Comparison of ENCODE assay signal across 15 cellular contexts in genomic region chr20:63074631-63075030, GRCh38.
DNase-seq lines count a peak whose midpoint lies in the region; ATAC-seq, FAIRE-seq and TF ChIP-seq lines count a peak whose summit lies in the region.
"Had no signal": no experiment of that assay in that cellular context is flagged by ENCODE, and none has a peak within 500 bp of the region (broad histone marks: within the 10 kb centered on the region; RNA-seq: fewer than 3 reads in every experiment).

No MANE protein-coding gene starts in this region.

- TF ChIP-seq POLR2A in spleen (IDR thresholded peaks at IDR 0.05) = no peak

- H3K9me3 ChIP-seq in heart right ventricle (peaks cover 0 to 48% (median 23%) of the 10 kb centered on the region in 11 donors), RWPE2 (ENCODE audit: severe bottlenecking) (peaks cover 20% of the 10 kb centered on the region), kidney (ENCODE audit: control insufficient read depth in 1 of 2, low read length in 2 of 2) (peaks cover 9 to 22% of the 10 kb centered on the region in 2 donors), spleen (peaks cover 2 to 48% (median 40%) of the 10 kb centered on the region in 8 donors)

- DNase-seq in left cardiac atrium (peak; percentile 6), heart right ventricle (no peak), RWPE2 (ENCODE audit: low spot score) (peak; percentile 65), kidney (peak; percentile 16), spleen (peak; percentile 23)
- DNase-seq: C1 segment of cervical spinal cord; CD4-positive, alpha-beta memory T cell; DMS79; GOT3; H9 had no signal

- H3K9ac ChIP-seq in kidney (ENCODE audit: low read length in 2 of 2) = no peak overlapping the region

- TF ChIP-seq CTCF in heart right ventricle (IDR thresholded peaks at IDR 0.05) (no peak), RWPE2 (IDR thresholded peaks at IDR 0.05; ENCODE audit: poor library complexity, severe bottlenecking) (no peak), kidney (IDR thresholded peaks at IDR 0.05; ENCODE audit: borderline replicate concordance, extremely low read depth, insufficient read depth) (no peak), spleen (IDR thresholded peaks at IDR 0.05 in 8 of 11, conservative IDR thresholded peaks at IDR 0.05 in 3 of 11) (no peak)

- H3K27ac ChIP-seq in heart right ventricle (no peak overlapping the region), RWPE2 (ENCODE audit: poor library complexity, severe bottlenecking) (no peak overlapping the region), kidney (ENCODE audit: low read depth in 2 of 2, low read length in 2 of 2) (no peak overlapping the region), spleen (no peak overlapping the region)

- FAIRE-seq in kidney (lab: Jason Lieb, UNC) = no peak
- FAIRE-seq: A204.1, GM12878, GM18507 had no signal

- intact Hi-C loops in left cardiac atrium (cut with DNase I) (no loop called here), heart right ventricle (cut with DNase I) (no loop called here), kidney (cut with DNase I) (no loop called here), spleen (cut with DNase I; ENCODE audit: low total_unique reads) (no loop called here)

- H3K4me3 ChIP-seq in heart right ventricle (no peak overlapping the region), RWPE2 (ENCODE audit: severe bottlenecking) (no peak overlapping the region), kidney (ENCODE audit: low read length in 2 of 2) (no peak overlapping the region), spleen (no peak overlapping the region)
- H3K4me3 ChIP-seq: GM12878 had no signal

- ATAC-seq in left cardiac atrium (no peak), heart right ventricle (no peak), RWPE2 (ENCODE audit: low read depth) (no peak), HG03097 (IDR thresholded peaks at IDR 0.05; ENCODE audit: low FRiP score, unreplicated experiment) (no peak), GM18907 (IDR thresholded peaks at IDR 0.05; ENCODE audit: unreplicated experiment) (no peak)
- ATAC-seq: GM12878 had no signal

- H3K36me3 ChIP-seq in heart right ventricle (no peaks in the 10 kb centered on the region), RWPE2 (ENCODE audit: low read depth) (no peaks in the 10 kb centered on the region), kidney (ENCODE audit: control insufficient read depth in 1 of 2, insufficient read depth in 2 of 2, low read length in 2 of 2) (no peaks in the 10 kb centered on the region), spleen (no peaks in the 10 kb centered on the region)

- H3K4me1 ChIP-seq in heart right ventricle (peaks cover 0 to 2% (median under 1%) of the 10 kb centered on the region in 9 donors), RWPE2 (ENCODE audit: insufficient read depth, poor library complexity, severe bottlenecking) (no peaks in the 10 kb centered on the region), kidney (ENCODE audit: control insufficient read depth in 1 of 2, insufficient read depth in 1 of 2, low read depth in 1 of 2, low read length in 2 of 2) (no peaks in the 10 kb centered on the region), spleen (peaks cover 0 to 11% (median 0%) of the 10 kb centered on the region in 6 donors)

- peaks cover 12 to 57% (median 47%) of the 10 kb centered on the region in 7 donors for H3K27me3 ChIP-seq in heart right ventricle
- peaks cover 50% of the 10 kb centered on the region for H3K27me3 ChIP-seq in RWPE2 (ENCODE audit: insufficient read depth, poor library complexity, severe bottlenecking)
- peaks cover 0 to 76% (median 33%) of the 10 kb centered on the region in 7 donors for H3K27me3 ChIP-seq in spleen (replicated peaks in 1 of 7)

- WGBS in heart right ventricle, 2 donors = 65 to 83% methylated on average over 9 of the region's 9 CpGs
- 62 to 85% (median 73%) methylated on average over 9 of the region's 9 CpGs for WGBS in spleen, 5 donors

Comparison
In these comparisons a context has a peak if more than half of its experiments do, and no peak if none do; other contexts are left out.
1. DNase-seq: peak in left cardiac atrium (single experiment), RWPE2 (single experiment), kidney (single experiment) and spleen (single experiment); none in heart right ventricle (0 of 2).